Comparison of ENCODE assay signal across 1 cellular context in genomic region chr12:6273931-6274687, GRCh38.
TF ChIP-seq lines count a peak whose summit lies in the region.

No MANE protein-coding gene starts in this region.

TF ChIP-seq in HepG2, 621 proteins besides CTCF, POLR2A, EP300 and RAD21 (continued from another document):
- TF ChIP-seq, protein P1, sequence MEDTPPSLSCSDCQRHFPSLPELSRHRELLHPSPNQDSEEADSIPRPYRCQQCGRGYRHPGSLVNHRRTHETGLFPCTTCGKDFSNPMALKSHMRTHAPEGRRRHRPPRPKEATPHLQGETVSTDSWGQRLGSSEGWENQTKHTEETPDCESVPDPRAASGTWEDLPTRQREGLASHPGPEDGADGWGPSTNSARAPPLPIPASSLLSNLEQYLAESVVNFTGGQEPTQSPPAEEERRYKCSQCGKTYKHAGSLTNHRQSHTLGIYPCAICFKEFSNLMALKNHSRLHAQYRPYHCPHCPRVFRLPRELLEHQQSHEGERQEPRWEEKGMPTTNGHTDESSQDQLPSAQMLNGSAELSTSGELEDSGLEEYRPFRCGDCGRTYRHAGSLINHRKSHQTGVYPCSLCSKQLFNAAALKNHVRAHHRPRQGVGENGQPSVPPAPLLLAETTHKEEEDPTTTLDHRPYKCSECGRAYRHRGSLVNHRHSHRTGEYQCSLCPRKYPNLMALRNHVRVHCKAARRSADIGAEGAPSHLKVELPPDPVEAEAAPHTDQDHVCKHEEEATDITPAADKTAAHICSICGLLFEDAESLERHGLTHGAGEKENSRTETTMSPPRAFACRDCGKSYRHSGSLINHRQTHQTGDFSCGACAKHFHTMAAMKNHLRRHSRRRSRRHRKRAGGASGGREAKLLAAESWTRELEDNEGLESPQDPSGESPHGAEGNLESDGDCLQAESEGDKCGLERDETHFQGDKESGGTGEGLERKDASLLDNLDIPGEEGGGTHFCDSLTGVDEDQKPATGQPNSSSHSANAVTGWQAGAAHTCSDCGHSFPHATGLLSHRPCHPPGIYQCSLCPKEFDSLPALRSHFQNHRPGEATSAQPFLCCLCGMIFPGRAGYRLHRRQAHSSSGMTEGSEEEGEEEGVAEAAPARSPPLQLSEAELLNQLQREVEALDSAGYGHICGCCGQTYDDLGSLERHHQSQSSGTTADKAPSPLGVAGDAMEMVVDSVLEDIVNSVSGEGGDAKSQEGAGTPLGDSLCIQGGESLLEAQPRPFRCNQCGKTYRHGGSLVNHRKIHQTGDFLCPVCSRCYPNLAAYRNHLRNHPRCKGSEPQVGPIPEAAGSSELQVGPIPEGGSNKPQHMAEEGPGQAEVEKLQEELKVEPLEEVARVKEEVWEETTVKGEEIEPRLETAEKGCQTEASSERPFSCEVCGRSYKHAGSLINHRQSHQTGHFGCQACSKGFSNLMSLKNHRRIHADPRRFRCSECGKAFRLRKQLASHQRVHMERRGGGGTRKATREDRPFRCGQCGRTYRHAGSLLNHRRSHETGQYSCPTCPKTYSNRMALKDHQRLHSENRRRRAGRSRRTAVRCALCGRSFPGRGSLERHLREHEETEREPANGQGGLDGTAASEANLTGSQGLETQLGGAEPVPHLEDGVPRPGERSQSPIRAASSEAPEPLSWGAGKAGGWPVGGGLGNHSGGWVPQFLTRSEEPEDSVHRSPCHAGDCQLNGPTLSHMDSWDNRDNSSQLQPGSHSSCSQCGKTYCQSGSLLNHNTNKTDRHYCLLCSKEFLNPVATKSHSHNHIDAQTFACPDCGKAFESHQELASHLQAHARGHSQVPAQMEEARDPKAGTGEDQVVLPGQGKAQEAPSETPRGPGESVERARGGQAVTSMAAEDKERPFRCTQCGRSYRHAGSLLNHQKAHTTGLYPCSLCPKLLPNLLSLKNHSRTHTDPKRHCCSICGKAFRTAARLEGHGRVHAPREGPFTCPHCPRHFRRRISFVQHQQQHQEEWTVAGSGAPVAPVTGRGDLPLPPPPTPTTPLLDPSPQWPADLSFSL (CRISPR knock-in tag; IDR thresholded peaks at IDR 0.05), result no peak
- TF ChIP-seq ZSCAN12 (CRISPR knock-in tag; IDR thresholded peaks at IDR 0.05), result no peak
- TF ChIP-seq EED (CRISPR knock-in tag; IDR thresholded peaks at IDR 0.05), result no peak
- no peak for TF ChIP-seq PAXIP1 (CRISPR knock-in tag; conservative IDR thresholded peaks at IDR 0.05)
- no peak for TF ChIP-seq ASH2L (IDR thresholded peaks at IDR 0.05; ENCODE audit: insufficient read length, low read depth, low read length)
